ENCODE assay signal across 2 cellular contexts in genomic region chr14:60658116-60658515, GRCh38.
TF ChIP-seq lines count a peak whose summit lies in the region.

No MANE protein-coding gene starts in this region.

TF ChIP-seq in HEK293, 187 proteins besides CTCF, POLR2A, EP300 and RAD21 (continued from another document):
- TF ChIP-seq YY2 (tag by site-specific recombination; IDR thresholded peaks at IDR 0.05) (no peak), ZNF175 (tag by site-specific recombination; IDR thresholded peaks at IDR 0.05) (no peak)

TF ChIP-seq in GM12878, 131 proteins besides CTCF, POLR2A, EP300 and RAD21 (continued from another document):
- TF ChIP-seq, protein P1, sequence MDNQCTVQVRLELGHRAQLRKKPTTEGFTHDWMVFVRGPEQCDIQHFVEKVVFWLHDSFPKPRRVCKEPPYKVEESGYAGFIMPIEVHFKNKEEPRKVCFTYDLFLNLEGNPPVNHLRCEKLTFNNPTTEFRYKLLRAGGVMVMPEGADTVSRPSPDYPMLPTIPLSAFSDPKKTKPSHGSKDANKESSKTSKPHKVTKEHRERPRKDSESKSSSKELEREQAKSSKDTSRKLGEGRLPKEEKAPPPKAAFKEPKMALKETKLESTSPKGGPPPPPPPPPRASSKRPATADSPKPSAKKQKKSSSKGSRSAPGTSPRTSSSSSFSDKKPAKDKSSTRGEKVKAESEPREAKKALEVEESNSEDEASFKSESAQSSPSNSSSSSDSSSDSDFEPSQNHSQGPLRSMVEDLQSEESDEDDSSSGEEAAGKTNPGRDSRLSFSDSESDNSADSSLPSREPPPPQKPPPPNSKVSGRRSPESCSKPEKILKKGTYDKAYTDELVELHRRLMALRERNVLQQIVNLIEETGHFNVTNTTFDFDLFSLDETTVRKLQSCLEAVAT (IDR thresholded peaks at IDR 0.05), result no peak
- TF ChIP-seq CHD1 (IDR thresholded peaks at IDR 0.05; ENCODE audit: low read depth, low read length) (no peak), NFYA (IDR thresholded peaks at IDR 0.05; ENCODE audit: borderline replicate concordance, low read depth, low read length) (no peak), E2F4 (IDR thresholded peaks at IDR 0.05; ENCODE audit: low read depth, low read length) (no peak), RB1 (IDR thresholded peaks at IDR 0.05; ENCODE audit: borderline replicate concordance) (no peak), ZBED1 (IDR thresholded peaks at IDR 0.05; ENCODE audit: borderline replicate concordance) (no peak), ELK1 (IDR thresholded peaks at IDR 0.05; ENCODE audit: low read depth, low read length) (no peak), PRDM15 (CRISPR knock-in tag; IDR thresholded peaks at IDR 0.05) (no peak), SRF (IDR thresholded peaks at IDR 0.05; ENCODE audit: low read depth in 2 of 2, low read length in 2 of 2) (no peak)
- TF ChIP-seq, protein P2, sequence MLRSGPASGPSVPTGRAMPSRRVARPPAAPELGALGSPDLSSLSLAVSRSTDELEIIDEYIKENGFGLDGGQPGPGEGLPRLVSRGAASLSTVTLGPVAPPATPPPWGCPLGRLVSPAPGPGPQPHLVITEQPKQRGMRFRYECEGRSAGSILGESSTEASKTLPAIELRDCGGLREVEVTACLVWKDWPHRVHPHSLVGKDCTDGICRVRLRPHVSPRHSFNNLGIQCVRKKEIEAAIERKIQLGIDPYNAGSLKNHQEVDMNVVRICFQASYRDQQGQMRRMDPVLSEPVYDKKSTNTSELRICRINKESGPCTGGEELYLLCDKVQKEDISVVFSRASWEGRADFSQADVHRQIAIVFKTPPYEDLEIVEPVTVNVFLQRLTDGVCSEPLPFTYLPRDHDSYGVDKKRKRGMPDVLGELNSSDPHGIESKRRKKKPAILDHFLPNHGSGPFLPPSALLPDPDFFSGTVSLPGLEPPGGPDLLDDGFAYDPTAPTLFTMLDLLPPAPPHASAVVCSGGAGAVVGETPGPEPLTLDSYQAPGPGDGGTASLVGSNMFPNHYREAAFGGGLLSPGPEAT (IDR thresholded peaks at IDR 0.05; ENCODE audit: low read depth), result no peak
